ENCODE assay signal across 10 cellular contexts in genomic region chr11:942853-943252, GRCh38. TPM values are rescaled to one million over a fixed set of nuclear protein-coding genes. Genes with fewer than 3 reads are reported as not detected.
DNase-seq lines count a peak whose midpoint lies in the region; ATAC-seq and TF ChIP-seq lines count a peak whose summit lies in the region.
"Had no signal": no experiment of that assay in that cellular context is flagged by ENCODE, and none has a peak within 500 bp of the region (broad histone marks: within the 10 kb centered on the region; RNA-seq: fewer than 3 reads in every experiment).

No MANE protein-coding gene starts in this region.

- peak; percentile 39 to 87 (median 63) for ATAC-seq in psoas muscle
- no peak for ATAC-seq in HG03159 (IDR thresholded peaks at IDR 0.05; ENCODE audit: unreplicated experiment)
- ATAC-seq: stimulated activated naive CD8-positive, alpha-beta T cell treated with anti-CD3 and anti-CD28 coated beads, Interleukin-15, amount 100 ng/mL, for 72 hours had no signal

- peaks cover 2% of the 10 kb centered on the region for H3K27me3 Mint-ChIP-seq in glutamatergic neuron (ENCODE audit: unreplicated experiment)
- H3K27me3 Mint-ChIP-seq: stimulated activated naive CD8-positive, alpha-beta T cell treated with anti-CD3 and anti-CD28 coated beads, Interleukin-15, amount 100 ng/mL, for 72 hours had no signal

- H3K36me3 Mint-ChIP-seq in glutamatergic neuron (ENCODE audit: unreplicated experiment), result peaks cover 6% of the 10 kb centered on the region

- 80 to 86% (median 82%) methylated on average over 10 of the region's 10 CpGs for WGBS in psoas muscle, 3 donors
- 54 to 55% methylated on average over 10 of the region's 10 CpGs for WGBS in esophagus squamous epithelium, 2 donors

- H3K4me3 Mint-ChIP-seq in glutamatergic neuron (ENCODE audit: unreplicated experiment), result peak overlapping the region; percentile 39
- H3K4me3 Mint-ChIP-seq: stimulated activated naive CD8-positive, alpha-beta T cell treated with anti-CD3 and anti-CD28 coated beads, Interleukin-15, amount 100 ng/mL, for 72 hours had no signal

- H3K36me3 ChIP-seq in HUES48 (ENCODE audit: control insufficient read depth, insufficient read depth, low read length), result peaks cover 7% of the 10 kb centered on the region; the same call in 1 of the 2 replicates
- peaks cover 4% of the 10 kb centered on the region for H3K36me3 ChIP-seq in adipocyte (ENCODE audit: control insufficient read depth, insufficient read depth, low read length, severe bottlenecking)
- H3K36me3 ChIP-seq in psoas muscle (ENCODE audit: insufficient read depth in 1 of 2, low read depth in 1 of 2), result peaks cover 0 to 24% of the 10 kb centered on the region in 2 donors
- H3K36me3 ChIP-seq in esophagus squamous epithelium, result peaks cover 0 to 45% (median 9%) of the 10 kb centered on the region in 3 donors

- TF ChIP-seq POLR2A in esophagus squamous epithelium (IDR thresholded peaks at IDR 0.05), result no peak

- H3K27ac Mint-ChIP-seq in glutamatergic neuron (ENCODE audit: unreplicated experiment), result peak overlapping the region; percentile 48

- intact Hi-C loops in psoas muscle (cut with DNase I) (no loop called here), esophagus squamous epithelium (cut with DNase I) (no loop called here)

- DNase-seq in adipocyte (ENCODE audit: low read depth), result peak; percentile 27
- DNase-seq in glutamatergic neuron, result no peak
- no peak for DNase-seq in psoas muscle
- DNase-seq in DMS153 (lab: John Stamatoyannopoulos, UW), result no peak
- no peak for DNase-seq in esophagus squamous epithelium (lab: John Stamatoyannopoulos, UW)
- DNase-seq: activated T-cell treated with anti-CD3 and anti-CD28 coated beads, Interleukin-2, amount 50 U/mL, for 48 hours; stimulated activated CD4-positive, alpha-beta T cell treated with anti-CD3 and anti-CD28 coated beads, Interleukin-12 subunit alpha, Interleukin-12 subunit beta, amount 100 ng/mL, for 4 hours; stimulated activated naive CD8-positive, alpha-beta T cell treated with anti-CD3 and anti-CD28 coated beads, Interleukin-15, amount 100 ng/mL, for 72 hours had no signal

- H3K27me3 ChIP-seq in HUES48 (ENCODE audit: control insufficient read depth, insufficient read depth, low read length) (no peaks in the 10 kb centered on the region), adipocyte (replicated peaks; ENCODE audit: control insufficient read depth, insufficient read depth, low read length) (no peaks in the 10 kb centered on the region), psoas muscle (ENCODE audit: insufficient read depth in 3 of 3, low read length in 2 of 3) (no peaks in the 10 kb centered on the region), esophagus squamous epithelium (no peaks in the 10 kb centered on the region)

- H3K9ac ChIP-seq in HUES48 (ENCODE audit: low read depth, low read length) (no peak overlapping the region), adipocyte (ENCODE audit: low read length) (peak overlapping the region; percentile 80)

- H3K9me3 ChIP-seq in HUES48 (ENCODE audit: control insufficient read depth, insufficient read depth, low read length) (no peaks in the 10 kb centered on the region), adipocyte (ENCODE audit: control insufficient read depth, low read length) (no peaks in the 10 kb centered on the region), psoas muscle (no peaks in the 10 kb centered on the region), esophagus squamous epithelium (no peaks in the 10 kb centered on the region)

- H3K4me1 Mint-ChIP-seq in glutamatergic neuron (ENCODE audit: low read depth, unreplicated experiment), result peaks cover 48% of the 10 kb centered on the region

- H3K9me3 Mint-ChIP-seq in glutamatergic neuron (ENCODE audit: unreplicated experiment), result peaks cover 10% of the 10 kb centered on the region

- H3K4me3 ChIP-seq in HUES48 (ENCODE audit: low read depth, low read length) (no peak overlapping the region), adipocyte (ENCODE audit: low read length) (peak overlapping the region; percentile 56), psoas muscle (no peak overlapping the region), esophagus squamous epithelium (no peak overlapping the region)

- H3K4me1 ChIP-seq in HUES48 (ENCODE audit: control insufficient read depth, insufficient read depth, low read length), result peaks cover 56% of the 10 kb centered on the region
- H3K4me1 ChIP-seq in adipocyte (ENCODE audit: control insufficient read depth, insufficient read depth, low read length), result peaks cover 37% of the 10 kb centered on the region
- peaks cover 36% of the 10 kb centered on the region for H3K4me1 ChIP-seq in psoas muscle
- H3K4me1 ChIP-seq in esophagus squamous epithelium, result peaks cover 0 to 43% (median 10%) of the 10 kb centered on the region in 3 donors

- H3K27ac ChIP-seq in HUES48 (ENCODE audit: low read depth, low read length) (peak overlapping the region; percentile 52), psoas muscle (no peak overlapping the region), esophagus squamous epithelium (no peak overlapping the region)

- no peak for TF ChIP-seq CTCF in glutamatergic neuron (IDR thresholded peaks at IDR 0.05; ENCODE audit: partially characterized antibody, unreplicated experiment)
- TF ChIP-seq CTCF in psoas muscle (IDR thresholded peaks at IDR 0.05), result no peak
- no peak for TF ChIP-seq CTCF in esophagus squamous epithelium (IDR thresholded peaks at IDR 0.05)

RNA-seq across cellular contexts. Expression of gene AP2A2, which starts 17.2 kb away (rescaled TPM):
- total RNA-seq in glutamatergic neuron (ENCODE audit: unreplicated experiment), result 228 TPM
- total RNA-seq in psoas muscle, result 10 to 100 TPM; 26.5 to 31.4 (median 27.7) TPM
- 10 to 100 TPM; 15.9 to 21.7 (median 19.8) TPM for polyA plus RNA-seq in psoas muscle
- 10 to 100 TPM; 19.8 to 48.6 (median 28.5) TPM for total RNA-seq in esophagus squamous epithelium

RNA-seq across cellular contexts. Expression of gene CHID1, which starts 32.2 kb away (rescaled TPM):
- total RNA-seq in glutamatergic neuron (ENCODE audit: unreplicated experiment) (56.1 TPM), psoas muscle (10 to 100 TPM; 31.2 to 44.5 (median 34.7) TPM), esophagus squamous epithelium (10 to 100 TPM; 58.2 to 63.4 (median 61.3) TPM)
- polyA plus RNA-seq in psoas muscle, result 10 to 100 TPM; 25.5 to 40.4 (median 28.3) TPM
